ENCODE assay signal across 8 cellular contexts in genomic region chr19:4583961-4584669, GRCh38. TPM values are rescaled to one million over a fixed set of nuclear protein-coding genes. Genes with fewer than 3 reads are reported as not detected.
A peak's percentile ranks its signal among the peaks of the same experiment; 100 is the strongest.
DNase-seq lines count a peak whose midpoint lies in the region; ATAC-seq, FAIRE-seq and TF ChIP-seq lines count a peak whose summit lies in the region.

No MANE protein-coding gene starts in this region.

- TF ChIP-seq EP300 in A549 (IDR thresholded peaks at IDR 0.05): no peak
- TF ChIP-seq EP300 in GM12878 (IDR thresholded peaks at IDR 0.05; ENCODE audit: borderline replicate concordance in 1 of 2, control insufficient read depth in 1 of 2, low read depth in 2 of 2, low read length in 2 of 2): no peak

- no peak for TF ChIP-seq CTCF in A549 (IDR thresholded peaks at IDR 0.05)
- no peak for TF ChIP-seq CTCF in HFF-Myc (IDR thresholded peaks at IDR 0.05; ENCODE audit: low read depth, low read length, missing control alignments)
- no peak for TF ChIP-seq CTCF in GM12878 (IDR thresholded peaks at IDR 0.05 in 2 of 3, conservative IDR thresholded peaks at IDR 0.05 in 1 of 3; ENCODE audit: control insufficient read depth in 2 of 3, extremely low read depth in 1 of 3, insufficient read depth in 1 of 3, low read depth in 3 of 3, low read length in 3 of 3)
- TF ChIP-seq CTCF in right lobe of liver (IDR thresholded peaks at IDR 0.05): no peak

- H3K9ac ChIP-seq in GM12878 (ENCODE audit: control insufficient read depth, insufficient read depth, low read length): no peak overlapping the region

- RAD21 ChIA-PET in GM12878 (lab: Charles Lee; ENCODE audit: unreplicated experiment): no interaction called here

- H3K4me2 ChIP-seq in A549 (peak overlapping the region; percentile 100), GM12878 (ENCODE audit: control insufficient read depth, insufficient read depth) (peak overlapping the region; percentile 55; the same call in 1 of the 2 replicates)

- FAIRE-seq in A549 (lab: Jason Lieb, UNC) (no peak), GM12878 (lab: Jason Lieb, UNC) (no peak)

- H3K4me3 ChIP-seq in A549 (peak overlapping the region; percentile 64), HFF-Myc (replicated peaks; ENCODE audit: low read depth, low read length) (peak overlapping the region; percentile 44), GM12878 (no peak overlapping the region), right lobe of liver (peak overlapping the region in 1 of 3 donors; percentile 21), aorta (ENCODE audit: low read length in 2 of 2) (no peak overlapping the region)

- in situ Hi-C loops in GM12878 (cut with MboI): no loop called here

- H4K20me1 ChIP-seq in GM12878 (ENCODE audit: control insufficient read depth, insufficient read depth): no peaks in the 10 kb centered on the region

- no peaks in the 10 kb centered on the region for H3K36me3 ChIP-seq in GM12878 (ENCODE audit: control insufficient read depth in 2 of 2, insufficient read depth in 2 of 2, low read length in 1 of 2)
- H3K36me3 ChIP-seq in right lobe of liver: no peaks in the 10 kb centered on the region
- no peaks in the 10 kb centered on the region for H3K36me3 ChIP-seq in aorta (ENCODE audit: control insufficient read depth in 1 of 2, insufficient read depth in 2 of 2, low read length in 1 of 2)

- SMC1A ChIA-PET in GM12878 (lab: Charles Lee; ENCODE audit: uncharacterized antibody, unreplicated experiment): interaction anchor here (1.1 kb wide), 1 partner anchor 11 kb away, joined by 3 read pairs; no protein-coding TSS in a partner anchor

- ATAC-seq in A549 (peak; percentile 52 to 71; a peak in 5 of 6 replicates), GM12878 (peak; percentile 66), right lobe of liver (peak; percentile 39 to 61 (median 54)), aorta (ENCODE audit: low FRiP score) (peak; percentile 34), GM19351 (IDR thresholded peaks at IDR 0.05; ENCODE audit: unreplicated experiment) (no peak)

- 2% methylated on average over 9 of the region's 49 CpGs for whole genome bisulfite sequencing in A549 (ENCODE audit: missing lambda C conversion rate)
- 12% methylated on average over 43 of the region's 49 CpGs for WGBS in GM12878 (ENCODE audit: insufficient coverage, insufficient replicate concordance, low lambda C conversion rate, missing lambda C conversion rate)
- WGBS in right lobe of liver (ENCODE audit: insufficient coverage, low coverage, low lambda C conversion rate, missing lambda C conversion rate): 0% methylated on average over 5 of the region's 49 CpGs
- WGBS in aorta, 2 donors: 2 to 3% methylated on average over 46 to 49 of the region's 49 CpGs

- TF ChIP-seq RAD21 in A549 (conservative IDR thresholded peaks at IDR 0.05 in 1 of 2, IDR thresholded peaks at IDR 0.05 in 1 of 2) (no peak), GM12878 (IDR thresholded peaks at IDR 0.05; ENCODE audit: insufficient read depth, low read depth, low read length) (no peak)

- no peak for TF ChIP-seq POLR2A in A549 (IDR thresholded peaks at IDR 0.05; ENCODE audit: low read length)
- no peak for TF ChIP-seq POLR2A in GM12878 (IDR thresholded peaks at IDR 0.05; ENCODE audit: low read depth, low read length)
- no peak for TF ChIP-seq POLR2A in right lobe of liver (IDR thresholded peaks at IDR 0.05)

- H3K4me1 ChIP-seq in A549: peaks cover 27% of the 10 kb centered on the region
- H3K4me1 ChIP-seq in GM12878 (ENCODE audit: control insufficient read depth, insufficient read depth, low read length): no peaks in the 10 kb centered on the region
- H3K4me1 ChIP-seq in right lobe of liver: peaks cover 0 to 12% (median 5%) of the 10 kb centered on the region in 4 donors
- no peaks in the 10 kb centered on the region for H3K4me1 ChIP-seq in aorta (ENCODE audit: control insufficient read depth in 1 of 2, insufficient read depth in 2 of 2, low read length in 2 of 2)

- no peak overlapping the region for H2AFZ ChIP-seq in GM12878 (ENCODE audit: control insufficient read depth, low read depth, low read length)

- no peaks in the 10 kb centered on the region for H3K9me3 ChIP-seq in A549
- no peaks in the 10 kb centered on the region for H3K9me3 ChIP-seq in GM12878 (replicated peaks; ENCODE audit: control insufficient read depth, insufficient read depth, low read length)
- no peaks in the 10 kb centered on the region for H3K9me3 ChIP-seq in right lobe of liver
- H3K9me3 ChIP-seq in aorta (ENCODE audit: control insufficient read depth, low read length): no peaks in the 10 kb centered on the region

- DNase-seq in A549 (ENCODE audit: low read depth in 1 of 2, low spot score in 1 of 2) (no peak), HFF-Myc (ENCODE audit: extremely low read depth, low read depth) (no peak), GM12878 (ENCODE audit: low read depth, low spot score) (no peak), right lobe of liver (no peak), aorta (no peak), RKO (ENCODE audit: low spot score) (no peak), AML-193 (lab: John Stamatoyannopoulos, UW) (no peak)

- H3K27me3 ChIP-seq in GM12878 (replicated peaks in 1 of 2; ENCODE audit: control insufficient read depth in 2 of 2, insufficient read depth in 2 of 2, low read length in 1 of 2) (peaks cover 6 to 11% of the 10 kb centered on the region in 2 experiments), right lobe of liver (peaks cover 0 to 8% of the 10 kb centered on the region in 2 donors), aorta (ENCODE audit: control insufficient read depth in 1 of 2, insufficient read depth in 2 of 2, low read length in 1 of 2) (peaks cover 0 to 2% of the 10 kb centered on the region in 2 donors)

- no TSS peak for BruUV-seq in GM12878 (replicated peaks; lab: Mats Ljungman, UMichigan)

- no peaks in the 10 kb centered on the region for H3K79me2 ChIP-seq in GM12878 (ENCODE audit: control insufficient read depth, insufficient read depth, low read length)

- CTCF ChIA-PET in A549 (lab: Yijun Ruan, JAX) (interaction anchor here (0.7 to 2.0 kb wide), 7 partner anchors 8 to 52 kb away, joined by 3 to 13 read pairs (median 5); no protein-coding TSS in a partner anchor), GM12878 (lab: Yijun Ruan, JAX) (interaction anchor here (1.4 kb wide), 1 partner anchor 17 kb away, joined by 3 read pairs; no protein-coding TSS in a partner anchor)

- intact Hi-C loops in GM12878 (cut with micrococcal nuclease; ENCODE audit: unreplicated experiment) (no loop called here), right lobe of liver (cut with DNase I) (no loop called here), aorta (cut with DNase I) (no loop called here)

- H3K27ac ChIP-seq in A549: peak overlapping the region; percentile 77 to 95
- no peak overlapping the region for H3K27ac ChIP-seq in GM12878 (ENCODE audit: control insufficient read depth, insufficient read depth)
- H3K27ac ChIP-seq in right lobe of liver: no peak overlapping the region
- no peak overlapping the region for H3K27ac ChIP-seq in aorta (ENCODE audit: low read depth in 1 of 2, low read length in 2 of 2)

- POLR2A ChIA-PET in A549 (lab: Yijun Ruan, JAX) (no interaction called here), GM12878 (lab: Charles Lee) (no interaction called here)

RNA-seq across cellular contexts. Expression of gene SEMA6B, which starts 24.6 kb away (rescaled TPM):
- polyA plus RNA-seq in A549 (2011; rRNA removed) (5.4 and 5.7 TPM in 2 replicates), A549 (2017; fragmentation: RNase III; extraction: RNeasy Plus Mini Kit Qiagen cat#74134 plus additional on column Dnase treatment) (8.0 to 9.0 TPM (median 9.0 TPM) in 3 replicates), GM12878 (2011; rRNA removed) (not detected in 2 replicates), GM12878 (2014; fragmentation: Illumina TruSeq; extraction: Trizol) (not detected in 2 replicates), GM12878 (2014; fragmentation: Nextera tagmentation; extraction: Ambion mirVana) (not detected), GM12878 (2014; rRNA removed) (not detected in 2 replicates), GM12878 (2016; fragmentation: Nextera tagmentation; extraction: Ambion mirVana) (not detected), aorta (1 to 10 TPM in 1 of 2 donors, under 1 TPM in 1; 0.43 to 1.5 TPM)
- 8.7 and 11.2 TPM in 2 replicates for polyA plus RNA-seq in A549 (2012; cell fraction: cytosol; rRNA removed)
- polyA plus RNA-seq in A549 (2012; cell fraction: nucleus; rRNA removed): 10.1 and 12.4 TPM in 2 replicates
- 16.0 and 17.2 TPM in 2 replicates for polyA minus RNA-seq in A549 (2011; rRNA and poly(A)+ RNA removed)
- not detected in 2 replicates for total RNA-seq in GM12878 (2013; cell fraction: nucleolus; rRNA removed)
- total RNA-seq in GM12878 (2014; rRNA removed) (not detected in 2 replicates), GM12878 (2014; rRNA removed; fragmentation: Illumina TruSeq; extraction: Trizol) (not detected in 2 replicates), GM12878 (2021) (0.08 and 0.13 TPM in 2 replicates), right lobe of liver (1 to 10 TPM; 1.0 to 6.5 (median 2.3) TPM), aorta (10 to 100 TPM; 25.6 to 32.0 TPM)
- polyA plus RNA-seq in GM12878 (2011; ENCODE audit: low read depth): not detected
- polyA plus RNA-seq in GM12878 (2011; cell fraction: cytosol; rRNA removed): 0.03 and 0.10 TPM in 2 replicates
- polyA plus RNA-seq in GM12878 (2011; cell fraction: nucleus; rRNA removed): 0.04 and 0.12 TPM in 2 replicates
- polyA plus RNA-seq in GM12878 (2012): 0.06 TPM in 1 of 2 replicates, not detected in the other
- polyA minus RNA-seq in GM12878 (2011; rRNA and poly(A)+ RNA removed): not detected in 2 replicates
- polyA minus RNA-seq in GM12878 (2011; cell fraction: cytosol; rRNA and poly(A)+ RNA removed): not detected in 2 replicates
- not detected in 2 replicates for polyA minus RNA-seq in GM12878 (2011; cell fraction: nucleus; rRNA and poly(A)+ RNA removed)

RNA-seq across cellular contexts. Expression of gene LRG1, which starts 44.3 kb away (rescaled TPM):
- polyA plus RNA-seq in A549 (2011; rRNA removed): 0.18 and 0.21 TPM in 2 replicates
- 0.03 and 0.05 TPM in 2 replicates for polyA plus RNA-seq in A549 (2012; cell fraction: cytosol; rRNA removed)
- polyA plus RNA-seq in A549 (2012; cell fraction: nucleus; rRNA removed): 0.05 and 0.09 TPM in 2 replicates
- 0.03 to 0.04 TPM in 2 of 3 replicates, not detected in the other for polyA plus RNA-seq in A549 (2017; fragmentation: RNase III; extraction: RNeasy Plus Mini Kit Qiagen cat#74134 plus additional on column Dnase treatment)
- 0.08 and 0.19 TPM in 2 replicates for polyA minus RNA-seq in A549 (2011; rRNA and poly(A)+ RNA removed)
- 0.69 and 1.4 TPM in 2 replicates for total RNA-seq in GM12878 (2013; cell fraction: nucleolus; rRNA removed)
- 0.44 and 0.62 TPM in 2 replicates for total RNA-seq in GM12878 (2014; rRNA removed)
- total RNA-seq in GM12878 (2014; rRNA removed; fragmentation: Illumina TruSeq; extraction: Trizol): 0.51 and 0.63 TPM in 2 replicates
- 1.1 and 1.2 TPM in 2 replicates for total RNA-seq in GM12878 (2021)
- 0.31 TPM for polyA plus RNA-seq in GM12878 (2011; ENCODE audit: low read depth)
- polyA plus RNA-seq in GM12878 (2011; rRNA removed): 2.5 and 4.7 TPM in 2 replicates
- polyA plus RNA-seq in GM12878 (2011; cell fraction: cytosol; rRNA removed): 6.4 and 7.8 TPM in 2 replicates
- polyA plus RNA-seq in GM12878 (2011; cell fraction: nucleus; rRNA removed): 1.4 and 1.6 TPM in 2 replicates
- polyA plus RNA-seq in GM12878 (2012): 0.89 and 0.93 TPM in 2 replicates
- polyA plus RNA-seq in GM12878 (2014; fragmentation: Illumina TruSeq; extraction: Trizol): 0.13 and 0.53 TPM in 2 replicates
- under 1 TPM; 0.29 to 0.31 TPM for polyA plus RNA-seq in GM12878 (2014; fragmentation: Nextera tagmentation; extraction: Ambion mirVana)
- polyA plus RNA-seq in GM12878 (2014; rRNA removed): 1.0 and 1.6 TPM in 2 replicates
- under 1 TPM; 0.43 TPM for polyA plus RNA-seq in GM12878 (2016; fragmentation: Nextera tagmentation; extraction: Ambion mirVana)
- polyA minus RNA-seq in GM12878 (2011; rRNA and poly(A)+ RNA removed): 1.8 and 4.3 TPM in 2 replicates
- polyA minus RNA-seq in GM12878 (2011; cell fraction: cytosol; rRNA and poly(A)+ RNA removed): 1.5 and 1.7 TPM in 2 replicates
- polyA minus RNA-seq in GM12878 (2011; cell fraction: nucleus; rRNA and poly(A)+ RNA removed): 0.85 and 1.1 TPM in 2 replicates
- total RNA-seq in right lobe of liver: 1,000 to 10,000 TPM in 2 of 6 experiments, 100 to 1,000 TPM in 4; 331 to 1,334 (median 524) TPM
- 1 to 10 TPM; 1.4 to 2.8 TPM for total RNA-seq in aorta
- 1 to 10 TPM in 1 of 2 donors, under 1 TPM in 1; 0.75 to 1.5 TPM for polyA plus RNA-seq in aorta

RNA-seq across cellular contexts. Expression of gene PLIN5, which starts 49.1 kb away (rescaled TPM):
- polyA plus RNA-seq in A549 (2011; rRNA removed) (0.04 and 0.25 TPM in 2 replicates), A549 (2017; fragmentation: RNase III; extraction: RNeasy Plus Mini Kit Qiagen cat#74134 plus additional on column Dnase treatment) (0.08 to 0.11 TPM in 2 of 3 replicates, not detected in the other), GM12878 (2011; rRNA removed) (0.20 and 0.33 TPM in 2 replicates), GM12878 (2014; fragmentation: Illumina TruSeq; extraction: Trizol) (not detected in 2 replicates), GM12878 (2014; fragmentation: Nextera tagmentation; extraction: Ambion mirVana) (not detected), GM12878 (2014; rRNA removed) (not detected in 2 replicates), GM12878 (2016; fragmentation: Nextera tagmentation; extraction: Ambion mirVana) (not detected), aorta (1 to 10 TPM in 1 of 2 donors, under 1 TPM in 1; 0.38 to 2.4 TPM)
- polyA plus RNA-seq in A549 (2012; cell fraction: cytosol; rRNA removed): 0.04 and 0.05 TPM in 2 replicates
- polyA plus RNA-seq in A549 (2012; cell fraction: nucleus; rRNA removed): 0.31 and 0.49 TPM in 2 replicates
- not detected in 2 replicates for polyA minus RNA-seq in A549 (2011; rRNA and poly(A)+ RNA removed)
- total RNA-seq in GM12878 (2013; cell fraction: nucleolus; rRNA removed): 0.39 and 0.79 TPM in 2 replicates
- total RNA-seq in GM12878 (2014; rRNA removed) (not detected in 2 replicates), GM12878 (2014; rRNA removed; fragmentation: Illumina TruSeq; extraction: Trizol) (not detected in 2 replicates), GM12878 (2021) (0.11 and 0.15 TPM in 2 replicates), right lobe of liver (100 to 1,000 TPM in 4 of 6 experiments, 10 to 100 TPM in 2; 35.0 to 149 (median 117) TPM), aorta (1 to 10 TPM; 2.0 to 3.8 TPM)
- not detected for polyA plus RNA-seq in GM12878 (2011; ENCODE audit: low read depth)
- 0.21 and 0.28 TPM in 2 replicates for polyA plus RNA-seq in GM12878 (2011; cell fraction: cytosol; rRNA removed)
- 0.58 and 0.69 TPM in 2 replicates for polyA plus RNA-seq in GM12878 (2011; cell fraction: nucleus; rRNA removed)
- 0.14 and 0.26 TPM in 2 replicates for polyA plus RNA-seq in GM12878 (2012)
- 0.36 TPM in 1 of 2 replicates, not detected in the other for polyA minus RNA-seq in GM12878 (2011; rRNA and poly(A)+ RNA removed)
- polyA minus RNA-seq in GM12878 (2011; cell fraction: cytosol; rRNA and poly(A)+ RNA removed): not detected in 2 replicates
- 0.36 TPM in 1 of 2 replicates, not detected in the other for polyA minus RNA-seq in GM12878 (2011; cell fraction: nucleus; rRNA and poly(A)+ RNA removed)

RNA-seq across cellular contexts. Expression of gene TNFAIP8L1, which starts 55.2 kb away (rescaled TPM):
- polyA plus RNA-seq in A549 (2011; rRNA removed) (3.2 TPM in 2 replicates), A549 (2017; fragmentation: RNase III; extraction: RNeasy Plus Mini Kit Qiagen cat#74134 plus additional on column Dnase treatment) (4.9 to 5.9 TPM (median 5.4 TPM) in 3 replicates), GM12878 (2011; rRNA removed) (7.6 and 9.0 TPM in 2 replicates), GM12878 (2014; fragmentation: Illumina TruSeq; extraction: Trizol) (4.6 and 8.6 TPM in 2 replicates), GM12878 (2014; fragmentation: Nextera tagmentation; extraction: Ambion mirVana) (1 to 10 TPM in 1 of 2 experiments, under 1 TPM in 1; 0.93 to 2.4 TPM), GM12878 (2014; rRNA removed) (12.4 and 13.1 TPM in 2 replicates), GM12878 (2016; fragmentation: Nextera tagmentation; extraction: Ambion mirVana) (1 to 10 TPM; 8.3 to 9.2 TPM), aorta (1 to 10 TPM; 1.6 to 3.9 TPM)
- polyA plus RNA-seq in A549 (2012; cell fraction: cytosol; rRNA removed): 3.5 and 4.9 TPM in 2 replicates
- polyA plus RNA-seq in A549 (2012; cell fraction: nucleus; rRNA removed): 3.0 TPM in 2 replicates
- polyA minus RNA-seq in A549 (2011; rRNA and poly(A)+ RNA removed): 2.7 and 3.2 TPM in 2 replicates
- total RNA-seq in GM12878 (2013; cell fraction: nucleolus; rRNA removed): 17.9 and 19.3 TPM in 2 replicates
- total RNA-seq in GM12878 (2014; rRNA removed) (5.0 TPM in 2 replicates), GM12878 (2014; rRNA removed; fragmentation: Illumina TruSeq; extraction: Trizol) (8.3 and 8.7 TPM in 2 replicates), GM12878 (2021) (12.7 and 14.3 TPM in 2 replicates), right lobe of liver (10 to 100 TPM; 16.6 to 26.4 (median 22.8) TPM), aorta (10 to 100 TPM in 1 of 2 donors, 1 to 10 TPM in 1; 5.4 to 13.5 TPM)
- polyA plus RNA-seq in GM12878 (2011; ENCODE audit: low read depth): 4.5 TPM
- polyA plus RNA-seq in GM12878 (2011; cell fraction: cytosol; rRNA removed): 14.0 and 14.6 TPM in 2 replicates
- 4.2 and 6.9 TPM in 2 replicates for polyA plus RNA-seq in GM12878 (2011; cell fraction: nucleus; rRNA removed)
- polyA plus RNA-seq in GM12878 (2012): 7.7 and 9.0 TPM in 2 replicates
- polyA minus RNA-seq in GM12878 (2011; rRNA and poly(A)+ RNA removed): 6.7 and 13.4 TPM in 2 replicates
- 5.9 and 6.3 TPM in 2 replicates for polyA minus RNA-seq in GM12878 (2011; cell fraction: cytosol; rRNA and poly(A)+ RNA removed)
- 4.1 and 6.6 TPM in 2 replicates for polyA minus RNA-seq in GM12878 (2011; cell fraction: nucleus; rRNA and poly(A)+ RNA removed)

Comparison
In these comparisons a context has a peak if more than half of its experiments do, and no peak if none do; other contexts are left out.
1. H3K27ac ChIP-seq: peak in A549 (2 of 2); none in GM12878 (single experiment), right lobe of liver (0 of 3) and aorta (0 of 2).
2. H3K4me3 ChIP-seq: peak in A549 (single experiment) and HFF-Myc (single experiment); none in GM12878 (single experiment) and aorta (0 of 2).
3. RNA of gene LRG1, which starts 44.3 kb away (total RNA-seq): 331 to 1,334 TPM in right lobe of liver; 1.4 to 2.8 TPM in aorta and 0.44 to 1.4 TPM in GM12878; every median in the first group is over 10 times any median in the second.
4. RNA of gene PLIN5, which starts 49.1 kb away (total RNA-seq): 35.0 to 149 TPM in right lobe of liver; 2.0 to 3.8 TPM in aorta and 0.11 to 0.79 TPM in GM12878; every median in the first group is over 4 times any median in the second.